10 cellular contexts compared by ENCODE assay signal in genomic region chr19:10887616-10888367, GRCh38. TPM values are rescaled to one million over a fixed set of nuclear protein-coding genes. Genes with fewer than 3 reads are reported as not detected.
DNase-seq lines count a peak whose midpoint lies in the region; ATAC-seq and TF ChIP-seq lines count a peak whose summit lies in the region.
"Had no signal": no experiment of that assay in that cellular context is flagged by ENCODE, and none has a peak within 500 bp of the region (broad histone marks: within the 10 kb centered on the region; RNA-seq: fewer than 3 reads in every experiment).

No MANE protein-coding gene starts in this region.

- H3K4me3 ChIP-seq in SJCRH30 (no peak overlapping the region), left lung (no peak overlapping the region)

- no peaks in the 10 kb centered on the region for H3K27me3 Mint-ChIP-seq in activated naive CD8-positive, alpha-beta T cell treated with anti-CD3 and anti-CD28 coated beads for 36 hours

- no peaks in the 10 kb centered on the region for H3K27me3 ChIP-seq in SJCRH30
- H3K27me3 ChIP-seq in left lung: no peaks in the 10 kb centered on the region

- no peak overlapping the region for H3K27ac Mint-ChIP-seq in activated naive CD8-positive, alpha-beta T cell treated with anti-CD3 and anti-CD28 coated beads for 36 hours

- TF ChIP-seq CTCF in left lung (IDR thresholded peaks at IDR 0.05): no peak

- H3K4me3 Mint-ChIP-seq in activated naive CD8-positive, alpha-beta T cell treated with anti-CD3 and anti-CD28 coated beads for 36 hours: no peak overlapping the region

- H3K4me1 ChIP-seq in SJCRH30 (peaks cover 30% of the 10 kb centered on the region), left lung (no peaks in the 10 kb centered on the region)
- H3K4me1 ChIP-seq: Caco-2 had no signal

- H3K27ac ChIP-seq in SJCRH30 (peak overlapping the region; percentile 68), left lung (no peak overlapping the region), substantia nigra (ENCODE audit: low read depth, low read length, poor library complexity, severe bottlenecking) (peak overlapping the region; percentile 55)

- intact Hi-C loops in left lung (cut with DNase I): no loop called here

- H3K9me3 Mint-ChIP-seq in activated naive CD8-positive, alpha-beta T cell treated with anti-CD3 and anti-CD28 coated beads for 36 hours: no peaks in the 10 kb centered on the region

- ATAC-seq in left lung: peak; percentile 67

- H3K4me1 Mint-ChIP-seq in activated naive CD8-positive, alpha-beta T cell treated with anti-CD3 and anti-CD28 coated beads for 36 hours: no peaks in the 10 kb centered on the region

- peak; percentile 11 for DNase-seq in NCI-H510A (lab: John Stamatoyannopoulos, UW)
- DNase-seq in NCI-H510A treated with DMSO at 0.1 percent for 48 hours (lab: John Stamatoyannopoulos, UW): no peak
- DNase-seq in SJCRH30: no peak
- no peak for DNase-seq in left lung
- peak in 1 of 49 donors; percentile 21 for DNase-seq in substantia nigra (lab: John Stamatoyannopoulos, UW)
- no peak for DNase-seq in stimulated activated CD4-positive, alpha-beta T cell treated with anti-CD3 and anti-CD28 coated beads, Interleukin-4, amount 100 ng/mL, for 24 hours
- DNase-seq in kidney glomerular epithelial cell (lab: John Stamatoyannopoulos, UW): no peak
- DNase-seq in activated naive CD8-positive, alpha-beta T cell treated with anti-CD3 and anti-CD28 coated beads for 36 hours: no peak
- DNase-seq: Caco-2, T-helper 1 cell had no signal

- H3K36me3 Mint-ChIP-seq in activated naive CD8-positive, alpha-beta T cell treated with anti-CD3 and anti-CD28 coated beads for 36 hours: no peaks in the 10 kb centered on the region

- H3K36me3 ChIP-seq in SJCRH30 (no peaks in the 10 kb centered on the region), left lung (no peaks in the 10 kb centered on the region)

- H3K9me3 ChIP-seq in SJCRH30 (replicated peaks): no peaks in the 10 kb centered on the region
- H3K9me3 ChIP-seq in left lung: no peaks in the 10 kb centered on the region
- H3K9me3 ChIP-seq: Caco-2 had no signal

RNA-seq across cellular contexts. Expression of gene CARM1, which starts 16.4 kb away (rescaled TPM):
- 35.7 and 36.2 TPM in 2 replicates for total RNA-seq in SJCRH30 (2014; rRNA removed; shearing (Covaris generic))
- 10 to 100 TPM; 34.4 to 37.1 TPM for total RNA-seq in left lung
- 10 to 100 TPM; 85.0 to 86.8 TPM for total RNA-seq in activated naive CD8-positive, alpha-beta T cell treated with anti-CD3 and anti-CD28 coated beads for 36 hours

RNA-seq across cellular contexts. Expression of gene C19orf38, which starts 39.6 kb away (rescaled TPM):
- not detected in 2 replicates for total RNA-seq in SJCRH30 (2014; rRNA removed; shearing (Covaris generic))
- 10 to 100 TPM in 1 of 2 donors, 1 to 10 TPM in 1; 3.2 to 11.8 TPM for total RNA-seq in left lung
- 1 to 10 TPM; 1.8 to 2.0 TPM for total RNA-seq in activated naive CD8-positive, alpha-beta T cell treated with anti-CD3 and anti-CD28 coated beads for 36 hours

RNA-seq across cellular contexts. Expression of gene YIPF2, which starts 40.6 kb away (rescaled TPM):
- total RNA-seq in SJCRH30 (2014; rRNA removed; shearing (Covaris generic)): 22.1 and 25.2 TPM in 2 replicates
- total RNA-seq in left lung: 10 to 100 TPM; 68.4 to 77.6 TPM
- total RNA-seq in activated naive CD8-positive, alpha-beta T cell treated with anti-CD3 and anti-CD28 coated beads for 36 hours: 10 to 100 TPM; 22.3 to 24.0 TPM

RNA-seq across cellular contexts. Expression of gene TIMM29, which starts 40.8 kb away (rescaled TPM):
- total RNA-seq in SJCRH30 (2014; rRNA removed; shearing (Covaris generic)): 22.5 and 23.4 TPM in 2 replicates
- total RNA-seq in left lung: 10 to 100 TPM; 18.8 to 19.5 TPM
- total RNA-seq in activated naive CD8-positive, alpha-beta T cell treated with anti-CD3 and anti-CD28 coated beads for 36 hours: 10 to 100 TPM; 17.6 to 19.0 TPM

RNA-seq across cellular contexts. Expression of gene TMED1, which starts 51.8 kb away (rescaled TPM):
- total RNA-seq in SJCRH30 (2014; rRNA removed; shearing (Covaris generic)): 25.2 and 26.0 TPM in 2 replicates
- 10 to 100 TPM; 25.4 to 27.0 TPM for total RNA-seq in left lung
- total RNA-seq in activated naive CD8-positive, alpha-beta T cell treated with anti-CD3 and anti-CD28 coated beads for 36 hours: 10 to 100 TPM; 14.3 to 14.8 TPM

Comparison
In these comparisons a context has a peak if more than half of its experiments do, and no peak if none do; other contexts are left out.
1. H3K27ac ChIP-seq: peak in SJCRH30 (single experiment) and substantia nigra (single experiment); none in left lung (0 of 2).